Comparison of ENCODE assay signal across 8 cellular contexts in the genomic region with DNA sequence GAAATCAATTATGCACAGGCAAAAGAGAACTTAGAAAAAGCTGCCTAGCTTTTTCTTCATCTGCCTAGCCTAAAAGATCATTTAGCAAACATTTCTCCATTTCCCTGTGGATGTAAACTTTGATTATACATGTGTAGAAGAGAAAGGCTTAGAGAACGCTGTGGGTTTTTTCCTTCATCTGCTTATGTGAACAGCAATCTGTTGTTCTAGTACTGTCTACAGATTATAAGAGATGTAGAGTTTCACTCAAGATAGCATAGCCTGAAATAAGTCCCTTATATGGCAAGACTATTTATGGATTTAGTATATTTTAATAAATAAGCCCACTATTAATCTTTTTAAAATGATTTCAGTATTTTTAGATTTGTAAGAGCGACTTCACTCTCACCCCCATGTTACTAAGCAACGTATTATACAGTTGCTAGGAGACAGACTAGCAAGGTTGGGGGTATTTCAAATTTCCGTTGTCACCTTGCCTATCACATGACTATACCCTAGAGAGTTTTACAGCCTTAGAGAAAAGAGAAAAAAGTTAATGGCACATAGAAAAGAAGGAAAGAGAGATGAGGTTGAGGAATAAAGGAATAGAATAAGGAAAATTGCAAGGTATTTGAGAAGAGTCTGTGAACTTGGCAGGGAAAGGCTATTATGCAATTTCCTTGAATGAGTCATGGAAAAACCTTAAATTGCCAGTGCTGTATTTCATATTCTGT. TPM values are rescaled to one million over a fixed set of nuclear protein-coding genes. Genes with fewer than 3 reads are reported as not detected.
A peak's percentile ranks its signal among the peaks of the same experiment; 100 is the strongest.
DNase-seq lines count a peak whose midpoint lies in the region; ATAC-seq and TF ChIP-seq lines count a peak whose summit lies in the region.

No MANE protein-coding gene starts in this region.

- POLR2A ChIA-PET in AG04450 (lab: Yijun Ruan, JAX) = interaction anchor here (0.6 to 1.3 kb wide), 4 partner anchors 12 to 384 kb away, joined by 3 to 9 read pairs (median 3); a partner anchor contains a TSS

- peak overlapping the region; percentile 6 for H3K4me3 Mint-ChIP-seq in activated T-helper 17 cell treated with anti-CD3 and anti-CD28 coated beads, Interleukin-2, amount 50 U/mL, for 72 hours

- H3K36me3 Mint-ChIP-seq in activated T-helper 17 cell treated with anti-CD3 and anti-CD28 coated beads, Interleukin-2, amount 50 U/mL, for 72 hours (ENCODE audit: low read depth) = no peaks in the 10 kb centered on the region

- no peaks in the 10 kb centered on the region for H3K27me3 Mint-ChIP-seq in activated T-helper 17 cell treated with anti-CD3 and anti-CD28 coated beads, Interleukin-2, amount 50 U/mL, for 72 hours

- ATAC-seq in GM21723 (IDR thresholded peaks at IDR 0.05; ENCODE audit: unreplicated experiment) = peak; percentile 54
- ATAC-seq in activated T-helper 17 cell treated with anti-CD3 and anti-CD28 coated beads, Interleukin-2, amount 50 U/mL, for 72 hours (replicated peaks) = peak; percentile 53
- no peak for ATAC-seq in GM21717 (IDR thresholded peaks at IDR 0.05; ENCODE audit: unreplicated experiment)

- no peak overlapping the region for H2AFZ ChIP-seq in trophoblast cell (ENCODE audit: insufficient read depth, low read length, poor library complexity)

- no peak overlapping the region for H3K23ac ChIP-seq in trophoblast cell (ENCODE audit: low read length)

- H3K9ac ChIP-seq in trophoblast cell (ENCODE audit: low read length) = no peak overlapping the region

- no peak overlapping the region for H3K14ac ChIP-seq in trophoblast cell (ENCODE audit: low read length)

- H3K4ac ChIP-seq in trophoblast cell (ENCODE audit: low read depth, low read length) = no peak overlapping the region

- CTCF ChIA-PET in AG04450 (lab: Charles Lee) = interaction anchor here (0.5 to 2.7 kb wide), 3 partner anchors 17 to 113 kb away, joined by 4 to 11 read pairs (median 5); no protein-coding TSS in a partner anchor

- H4K91ac ChIP-seq in trophoblast cell (ENCODE audit: low read depth, low read length) = no peak overlapping the region

- no peak overlapping the region for H3K4me2 ChIP-seq in trophoblast cell (ENCODE audit: low read length)

- H2AK5ac ChIP-seq in trophoblast cell (ENCODE audit: low read length) = no peak overlapping the region

- H3K9me3 Mint-ChIP-seq in activated T-helper 17 cell treated with anti-CD3 and anti-CD28 coated beads, Interleukin-2, amount 50 U/mL, for 72 hours = no peaks in the 10 kb centered on the region

- TF ChIP-seq CTCF in AG04450 (IDR thresholded peaks at IDR 0.05; ENCODE audit: low read depth, low read length) = no peak

- H3K4me1 Mint-ChIP-seq in activated T-helper 17 cell treated with anti-CD3 and anti-CD28 coated beads, Interleukin-2, amount 50 U/mL, for 72 hours = peaks cover 8% of the 10 kb centered on the region

- H4K12ac ChIP-seq in trophoblast cell (ENCODE audit: low read depth, low read length) = no peak overlapping the region

- no peak overlapping the region for H3K27ac ChIP-seq in AG04450 (ENCODE audit: low read depth, low read length)
- H3K27ac ChIP-seq in trophoblast cell (ENCODE audit: low read depth, low read length) = no peak overlapping the region

- H2BK12ac ChIP-seq in trophoblast cell (ENCODE audit: low read length) = no peak overlapping the region

- H3K4me3 ChIP-seq in AG04450 (ENCODE audit: low read depth, low read length) = peak overlapping the region; percentile 10
- H3K4me3 ChIP-seq in trophoblast cell (ENCODE audit: low read depth, low read length) = no peak overlapping the region

- no peak overlapping the region for H3K27ac Mint-ChIP-seq in activated T-helper 17 cell treated with anti-CD3 and anti-CD28 coated beads, Interleukin-2, amount 50 U/mL, for 72 hours

- H4K8ac ChIP-seq in trophoblast cell (ENCODE audit: low read depth, low read length) = no peak overlapping the region

- H3K4me1 ChIP-seq in trophoblast cell (ENCODE audit: control insufficient read depth in 1 of 2, insufficient read depth in 2 of 2, low read length in 2 of 2) = no peaks in the 10 kb centered on the region

- H3K18ac ChIP-seq in trophoblast cell (ENCODE audit: low read length) = no peak overlapping the region

- H3K9me3 ChIP-seq in AG04450 (ENCODE audit: control insufficient read depth, insufficient read depth, low read length) = no peaks in the 10 kb centered on the region
- H3K9me3 ChIP-seq in trophoblast cell (ENCODE audit: insufficient read depth, low read depth, low read length) = no peaks in the 10 kb centered on the region

- no peaks in the 10 kb centered on the region for H3K79me2 ChIP-seq in trophoblast cell (ENCODE audit: control insufficient read depth, insufficient read depth, low read length, poor library complexity)

- no peak overlapping the region for H2BK120ac ChIP-seq in trophoblast cell (ENCODE audit: insufficient read depth, low read length, poor library complexity)

- no peaks in the 10 kb centered on the region for H3K27me3 ChIP-seq in AG04450 (ENCODE audit: control insufficient read depth, insufficient read depth, low read length)
- H3K27me3 ChIP-seq in trophoblast cell (ENCODE audit: insufficient read depth, low read length) = no peaks in the 10 kb centered on the region

- H3K36me3 ChIP-seq in trophoblast cell (ENCODE audit: control insufficient read depth in 1 of 2, insufficient read depth in 2 of 2, low read length in 2 of 2) = no peaks in the 10 kb centered on the region

- no peak for DNase-seq in AG04450 (ENCODE audit: low read depth, low spot score)
- DNase-seq in NCI-H2227 treated with DMSO at 0.1 percent for 48 hours (lab: John Stamatoyannopoulos, UW) = peak; percentile 79
- DNase-seq in germinal center (ENCODE audit: low spot score) = peak; percentile 60
- peak; percentile 10 to 88 for DNase-seq in trophoblast cell
- no peak for DNase-seq in ecto neural progenitor cell (ENCODE audit: low spot score)

- H2BK5ac ChIP-seq in trophoblast cell (ENCODE audit: low read depth, low read length, poor library complexity) = no peak overlapping the region

- no peaks in the 10 kb centered on the region for H3K79me1 ChIP-seq in trophoblast cell (ENCODE audit: low read length)

- WGBS in trophoblast cell (ENCODE audit: extremely low coverage, insufficient coverage, insufficient read length) = no CpG with 5 or more reads among the region's 4 CpGs

RNA-seq across cellular contexts. Expression of a gene that starts 12.2 kb away (rescaled TPM):
- polyA plus RNA-seq in AG04450 (2011; rRNA removed) = 1,918 and 2,457 TPM in 2 replicates
- polyA minus RNA-seq in AG04450 (2011; rRNA and poly(A)+ RNA removed) = 1,554 and 1,978 TPM in 2 replicates
- 10 to 100 TPM; 57.9 to 72.6 TPM for total RNA-seq in activated T-helper 17 cell treated with anti-CD3 and anti-CD28 coated beads, Interleukin-2, amount 50 U/mL, for 72 hours
- 395 and 404 TPM in 2 replicates for polyA plus RNA-seq in trophoblast cell (2013)

Comparison
In these comparisons a context has a peak if more than half of its experiments do, and no peak if none do; other contexts are left out.
1. DNase-seq: peak in NCI-H2227 treated with DMSO at 0.1 percent for 48 hours (single experiment), germinal center (single experiment) and trophoblast cell (2 of 2); none in AG04450 (single experiment) and ecto neural progenitor cell (single experiment).